ENCODE assay signal across 12 cellular contexts in the genomic region with DNA sequence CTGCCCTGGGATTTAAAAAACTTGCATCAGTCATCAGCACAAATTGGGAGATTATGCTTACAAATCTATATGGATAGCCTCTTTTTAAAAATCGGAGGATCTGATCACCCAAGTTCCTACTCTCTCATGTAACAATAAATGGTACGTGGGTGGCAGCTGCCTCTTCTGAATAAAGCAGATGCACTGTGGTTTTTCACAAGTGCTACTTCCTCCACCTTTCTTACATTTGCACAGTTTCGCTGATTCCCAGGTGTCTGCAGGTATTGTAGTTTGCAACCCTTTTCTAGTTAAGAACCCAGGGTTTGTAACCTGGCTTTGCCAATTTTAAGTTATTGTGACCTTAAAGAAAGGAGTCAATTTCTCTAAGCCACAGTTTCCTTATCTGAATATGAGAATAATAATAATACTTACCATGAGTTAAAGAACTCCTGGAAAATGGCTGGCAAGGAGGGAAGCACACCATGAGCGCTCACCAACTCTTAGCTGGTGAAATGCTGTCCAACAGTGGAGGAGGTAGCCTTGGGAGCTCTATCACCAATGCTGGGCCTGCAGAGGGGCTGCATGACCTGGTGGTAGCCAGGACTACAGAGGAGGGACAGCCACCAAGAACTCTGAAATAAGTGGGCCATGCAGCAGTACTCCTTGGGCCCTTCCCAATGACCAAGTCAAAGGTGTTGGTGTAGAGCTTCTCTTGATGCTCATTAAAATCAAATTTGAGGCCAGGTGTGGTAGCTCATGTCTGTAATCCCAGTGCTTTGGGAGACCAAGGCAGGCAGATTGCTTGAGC. TPM values are rescaled to one million over a fixed set of nuclear protein-coding genes. Genes with fewer than 3 reads are reported as not detected.
DNase-seq lines count a peak whose midpoint lies in the region; ATAC-seq and TF ChIP-seq lines count a peak whose summit lies in the region.
"Had no signal": no experiment of that assay in that cellular context is flagged by ENCODE, and none has a peak within 500 bp of the region (broad histone marks: within the 10 kb centered on the region; RNA-seq: fewer than 3 reads in every experiment).

No MANE protein-coding gene starts in this region.

- no peaks in the 10 kb centered on the region for H3K79me1 ChIP-seq in neuronal stem cell (ENCODE audit: low read depth, low read length)

- H3K4me3 ChIP-seq in GM06990 (replicated peaks; ENCODE audit: low read depth, low read length) = no peak overlapping the region
- H3K4me3 ChIP-seq in Jurkat, Clone E6-1 (ENCODE audit: low read length) = no peak overlapping the region
- no peak overlapping the region for H3K4me3 ChIP-seq in neuronal stem cell (ENCODE audit: low read length in 2 of 2)
- no peak overlapping the region for H3K4me3 ChIP-seq in endodermal cell (ENCODE audit: low read length)
- H3K4me3 ChIP-seq in SJCRH30 = no peak overlapping the region
- H3K4me3 ChIP-seq: heart right ventricle had no signal

- H3K4me3 Mint-ChIP-seq in activated T-cell treated with anti-CD3 and anti-CD28 coated beads, Interleukin-2, amount 50 U/mL, for 72 hours = peak overlapping the region; percentile 73 to 84
- no peak overlapping the region for H3K4me3 Mint-ChIP-seq in endodermal cell

- H4K91ac ChIP-seq in neuronal stem cell (ENCODE audit: low read depth, low read length, poor library complexity) = no peak overlapping the region

- peak overlapping the region; percentile 5 for H3K18ac ChIP-seq in neuronal stem cell (ENCODE audit: low read length)

- H3K4me1 ChIP-seq in neuronal stem cell (ENCODE audit: control insufficient read depth in 2 of 2, insufficient read depth in 1 of 2, low read depth in 1 of 2, low read length in 2 of 2) (no peaks in the 10 kb centered on the region), endodermal cell (ENCODE audit: control insufficient read depth, insufficient read depth, low read length) (no peaks in the 10 kb centered on the region), SJCRH30 (no peaks in the 10 kb centered on the region)

- H3K9ac ChIP-seq in neuronal stem cell (ENCODE audit: low read depth, low read length, poor library complexity) (no peak overlapping the region), endodermal cell (ENCODE audit: extremely low read depth, low read length, poor library complexity, severe bottlenecking) (no peak overlapping the region)

- no peak overlapping the region for H3K23ac ChIP-seq in neuronal stem cell (ENCODE audit: low read depth, low read length, poor library complexity)

- no peak overlapping the region for H2BK5ac ChIP-seq in neuronal stem cell (ENCODE audit: low read length)

- H3K27ac ChIP-seq in neuronal stem cell (replicated peaks; ENCODE audit: low read length) = no peak overlapping the region
- H3K27ac ChIP-seq in endodermal cell (ENCODE audit: low read depth, low read length) = no peak overlapping the region
- no peak overlapping the region for H3K27ac ChIP-seq in SJCRH30

- H3K9me3 Mint-ChIP-seq in activated T-cell treated with anti-CD3 and anti-CD28 coated beads, Interleukin-2, amount 50 U/mL, for 72 hours = peaks cover 3 to 9% of the 10 kb centered on the region in 2 donors
- H3K9me3 Mint-ChIP-seq in endodermal cell = no peaks in the 10 kb centered on the region

- H3K4ac ChIP-seq in neuronal stem cell (ENCODE audit: low read length) = no peak overlapping the region

- no peaks in the 10 kb centered on the region for H3K27me3 Mint-ChIP-seq in activated T-cell treated with anti-CD3 and anti-CD28 coated beads, Interleukin-2, amount 50 U/mL, for 72 hours (ENCODE audit: low read depth)
- peaks cover 13% of the 10 kb centered on the region for H3K27me3 Mint-ChIP-seq in endodermal cell (ENCODE audit: insufficient read depth)

- H2AFZ ChIP-seq in neuronal stem cell (ENCODE audit: low read length) = no peak overlapping the region

- H3K36me3 Mint-ChIP-seq in activated T-cell treated with anti-CD3 and anti-CD28 coated beads, Interleukin-2, amount 50 U/mL, for 72 hours (ENCODE audit: insufficient read depth in 2 of 2) = peaks cover 6 to 7% of the 10 kb centered on the region in 2 donors
- H3K36me3 Mint-ChIP-seq in endodermal cell (ENCODE audit: low read depth) = no peaks in the 10 kb centered on the region

- H2BK15ac ChIP-seq in neuronal stem cell (ENCODE audit: low read length) = no peak overlapping the region

- H3K36me3 ChIP-seq in GM06990 (ENCODE audit: control insufficient read depth, insufficient read depth, low read length) = no peaks in the 10 kb centered on the region
- no peaks in the 10 kb centered on the region for H3K36me3 ChIP-seq in neuronal stem cell (replicated peaks in 1 of 2; ENCODE audit: control insufficient read depth in 2 of 2, insufficient read depth in 2 of 2, low read length in 2 of 2)
- H3K36me3 ChIP-seq in endodermal cell (ENCODE audit: control insufficient read depth, insufficient read depth, low read length) = no peaks in the 10 kb centered on the region
- H3K36me3 ChIP-seq in SJCRH30 = no peaks in the 10 kb centered on the region
- H3K36me3 ChIP-seq: heart right ventricle had no signal

- H2AK5ac ChIP-seq in neuronal stem cell (ENCODE audit: low read depth, low read length) = no peak overlapping the region

- peak overlapping the region; percentile 94 for H3K27ac Mint-ChIP-seq in activated T-cell treated with anti-CD3 and anti-CD28 coated beads, Interleukin-2, amount 50 U/mL, for 72 hours
- H3K27ac Mint-ChIP-seq in endodermal cell = no peak overlapping the region

- no peak for ATAC-seq in activated T-cell treated with anti-CD3 and anti-CD28 coated beads, Interleukin-2, amount 50 U/mL, for 72 hours (replicated peaks in 1 of 2)
- ATAC-seq in HG02678 (IDR thresholded peaks at IDR 0.05; ENCODE audit: unreplicated experiment) = no peak
- ATAC-seq: heart right ventricle, SK-N-SH treated with all-trans-retinoic acid at 6 μM for 48 hours had no signal

- peaks cover 36% of the 10 kb centered on the region for H3K4me1 Mint-ChIP-seq in activated T-cell treated with anti-CD3 and anti-CD28 coated beads, Interleukin-2, amount 50 U/mL, for 72 hours (ENCODE audit: low read depth)
- no peaks in the 10 kb centered on the region for H3K4me1 Mint-ChIP-seq in endodermal cell

- no peak overlapping the region for H2BK12ac ChIP-seq in neuronal stem cell (ENCODE audit: low read length)

- H3K4me2 ChIP-seq in neuronal stem cell (ENCODE audit: insufficient read depth, low read length, poor library complexity, severe bottlenecking) = no peak overlapping the region

- TF ChIP-seq CTCF in GM06990 (IDR thresholded peaks at IDR 0.05; ENCODE audit: insufficient read depth, low read length, poor library complexity, severe bottlenecking) = no peak
- TF ChIP-seq CTCF in endodermal cell (conservative IDR thresholded peaks at IDR 0.05) = no peak

- no peaks in the 10 kb centered on the region for H3K27me3 ChIP-seq in GM06990 (replicated peaks; ENCODE audit: control insufficient read depth, insufficient read depth, low read length)
- H3K27me3 ChIP-seq in neuronal stem cell (ENCODE audit: control insufficient read depth in 3 of 3, insufficient read depth in 3 of 3, low read depth in 1 of 3, low read length in 3 of 3) = peaks cover 0 to 9% (median 0%) of the 10 kb centered on the region in 3 experiments
- H3K27me3 ChIP-seq in endodermal cell (ENCODE audit: control insufficient read depth, insufficient read depth, low read length, poor library complexity, severe bottlenecking) = peaks cover 16% of the 10 kb centered on the region
- 0 out of 2 replicates have a peak, but pooled peaks cover under 1% of the 10 kb centered on the region for H3K27me3 ChIP-seq in SJCRH30

- H3K9me3 ChIP-seq in neuronal stem cell (replicated peaks in 1 of 2; ENCODE audit: control insufficient read depth in 2 of 2, insufficient read depth in 1 of 2, low read depth in 1 of 2, low read length in 2 of 2) (no peaks in the 10 kb centered on the region), endodermal cell (ENCODE audit: control insufficient read depth, low read length) (no peaks in the 10 kb centered on the region), SJCRH30 (replicated peaks) (no peaks in the 10 kb centered on the region)
- H3K9me3 ChIP-seq: heart right ventricle had no signal

- H2BK120ac ChIP-seq in neuronal stem cell (ENCODE audit: low read depth, low read length) = no peak overlapping the region

- DNase-seq in GM06990 (ENCODE audit: extremely low read depth, insufficient read length) (peak; percentile 29), neuronal stem cell (ENCODE audit: low spot score) (no peak), endodermal cell (no peak), SJCRH30 (no peak)
- DNase-seq in Jurkat, Clone E6-1 (ENCODE audit: low read depth, low spot score) = peak; percentile 77
- no peak for DNase-seq in activated T-cell treated with anti-CD3 and anti-CD28 coated beads, Interleukin-2, amount 50 U/mL, for 72 hours
- DNase-seq: heart right ventricle; retina; stimulated activated CD4-positive, alpha-beta T cell treated with anti-CD3 and anti-CD28 coated beads, Interleukin-4, amount 100 ng/mL, for 24 hours had no signal

- no peak overlapping the region for H3K14ac ChIP-seq in neuronal stem cell (ENCODE audit: low read length)

- no peak overlapping the region for H4K8ac ChIP-seq in neuronal stem cell (ENCODE audit: low read depth, low read length)

- WGBS in neuronal stem cell (ENCODE audit: extremely low coverage in 2 of 2, insufficient read length in 2 of 2, insufficient replicate concordance in 1 of 2), 2 donors = no CpG with 5 or more reads among the region's 4 CpGs
- 92 to 93% methylated on average over 2 to 4 of the region's 4 CpGs for WGBS in endodermal cell (ENCODE audit: insufficient coverage in 1 of 2, insufficient read length in 1 of 2), 2 experiments

RNA-seq across cellular contexts. Expression of a gene that starts 30.2 kb away (rescaled TPM):
- polyA plus RNA-seq in Jurkat, Clone E6-1 (2012; ENCODE audit: insufficient read depth, insufficient read length) = 0.66 TPM
- total RNA-seq in activated T-cell treated with anti-CD3 and anti-CD28 coated beads, Interleukin-2, amount 50 U/mL, for 72 hours = 1 to 10 TPM in 1 of 2 donors, under 1 TPM in 1; 0.46 to 2.4 TPM
- polyA plus RNA-seq in neuronal stem cell (2013, experiment 1 of 2) = 0.22 TPM
- 0.11 TPM for polyA plus RNA-seq in neuronal stem cell (2013, experiment 2 of 2)
- under 1 TPM; 0.11 to 0.57 TPM for total RNA-seq in endodermal cell
- 7.8 TPM for polyA plus RNA-seq in endodermal cell (2013, experiment 1 of 2)
- 7.9 TPM for polyA plus RNA-seq in endodermal cell (2013, experiment 2 of 2)
- not detected in 2 replicates for total RNA-seq in SJCRH30 (2014; rRNA removed; shearing (Covaris generic))
- total RNA-seq: epithelial cell of proximal tubule had no signal

RNA-seq across cellular contexts. Expression of a gene that starts 38.4 kb away (rescaled TPM):
- 9.2 TPM for polyA plus RNA-seq in Jurkat, Clone E6-1 (2012; ENCODE audit: insufficient read depth, insufficient read length)
- 10 to 100 TPM; 23.5 to 48.3 TPM for total RNA-seq in activated T-cell treated with anti-CD3 and anti-CD28 coated beads, Interleukin-2, amount 50 U/mL, for 72 hours
- 0.31 TPM for polyA plus RNA-seq in neuronal stem cell (2013, experiment 1 of 2)
- polyA plus RNA-seq in neuronal stem cell (2013, experiment 2 of 2) = 0.33 TPM
- under 1 TPM; 0.20 to 0.27 TPM for total RNA-seq in endodermal cell
- polyA plus RNA-seq in endodermal cell (2013, experiment 1 of 2) = 1.2 TPM
- polyA plus RNA-seq in endodermal cell (2013, experiment 2 of 2) = 1.5 TPM
- total RNA-seq in SJCRH30 (2014; rRNA removed; shearing (Covaris generic)) = not detected in 2 replicates
- total RNA-seq: epithelial cell of proximal tubule had no signal

Comparison
In these comparisons a context has a peak if more than half of its experiments do, and no peak if none do; other contexts are left out.
1. DNase-seq: peak in GM06990 (single experiment) and Jurkat, Clone E6-1 (single experiment); none in activated T-cell treated with anti-CD3 and anti-CD28 coated beads, Interleukin-2, amount 50 U/mL, for 72 hours (0 of 2), neuronal stem cell (single experiment), endodermal cell (single experiment) and SJCRH30 (0 of 2).
2. RNA of a gene that starts 38.4 kb away (total RNA-seq): 23.5 to 48.3 TPM in activated T-cell treated with anti-CD3 and anti-CD28 coated beads, Interleukin-2, amount 50 U/mL, for 72 hours; 0.20 to 0.27 TPM in endodermal cell and not detected in SJCRH30; every median in the first group is over 10 times any median in the second.